15 cellular contexts compared by ENCODE assay signal in genomic region chr6:111746983-111747773, GRCh38.
DNase-seq lines count a peak whose midpoint lies in the region; ATAC-seq and TF ChIP-seq lines count a peak whose summit lies in the region.
"Had no signal": no experiment of that assay in that cellular context is flagged by ENCODE, and none has a peak within 500 bp of the region (broad histone marks: within the 10 kb centered on the region; RNA-seq: fewer than 3 reads in every experiment).

No MANE protein-coding gene starts in this region.

- H3K9me3 Mint-ChIP-seq in activated naive CD4-positive, alpha-beta T cell treated with anti-CD3 and anti-CD28 coated beads, Interleukin-2, amount 10 ng/mL, durations not matched to agents 7 days and 5 days = no peaks in the 10 kb centered on the region
- H3K9me3 Mint-ChIP-seq: HFFc6; stimulated activated naive B cell treated with anti-CD40 and anti-IgM and Interleukin-4, amounts not matched to agents 10 μg/mL and 1 μg/mL and 100 μg/mL, for 72 hours had no signal

- peaks cover 57% of the 10 kb centered on the region for H3K36me3 Mint-ChIP-seq in activated naive CD4-positive, alpha-beta T cell treated with anti-CD3 and anti-CD28 coated beads, Interleukin-2, amount 10 ng/mL, durations not matched to agents 7 days and 5 days

- H3K9me3 ChIP-seq in Peyer's patch (no peaks in the 10 kb centered on the region), esophagus squamous epithelium (no peaks in the 10 kb centered on the region)

- intact Hi-C loops in esophagus squamous epithelium (cut with DNase I) = no loop called here

- H3K36me3 ChIP-seq in Peyer's patch (no peaks in the 10 kb centered on the region), esophagus squamous epithelium (no peaks in the 10 kb centered on the region)

- H3K27me3 ChIP-seq in Peyer's patch (no peaks in the 10 kb centered on the region), esophagus squamous epithelium (no peaks in the 10 kb centered on the region)

- H3K27ac ChIP-seq in Peyer's patch (peak overlapping the region in 3 of 4 donors; percentile 15 to 50 (median 27)), esophagus squamous epithelium (peak overlapping the region in 3 of 4 donors; percentile 15 to 28 (median 25))

- WGBS in esophagus squamous epithelium, 2 donors = 57 to 67% methylated on average over 5 of the region's 5 CpGs

- H3K4me3 ChIP-seq in Peyer's patch = no peak overlapping the region
- H3K4me3 ChIP-seq in esophagus squamous epithelium = no peak overlapping the region
- H3K4me3 ChIP-seq: skin epidermis had no signal

- no peak for TF ChIP-seq CTCF in Peyer's patch (IDR thresholded peaks at IDR 0.05)
- TF ChIP-seq CTCF in esophagus squamous epithelium (IDR thresholded peaks at IDR 0.05) = no peak

- no peak overlapping the region for H3K4me3 Mint-ChIP-seq in activated naive CD4-positive, alpha-beta T cell treated with anti-CD3 and anti-CD28 coated beads, Interleukin-2, amount 10 ng/mL, durations not matched to agents 7 days and 5 days
- H3K4me3 Mint-ChIP-seq: HFFc6; stimulated activated naive B cell treated with anti-CD40 and anti-IgM and Interleukin-4, amounts not matched to agents 10 μg/mL and 1 μg/mL and 100 μg/mL, for 72 hours had no signal

- no peak for DNase-seq in activated naive CD4-positive, alpha-beta T cell treated with anti-CD3 and anti-CD28 coated beads, Interleukin-2, amount 10 ng/mL, durations not matched to agents 7 days and 5 days
- DNase-seq in activated naive CD4-positive, alpha-beta T cell (lab: John Stamatoyannopoulos, UW) = no peak
- no peak for DNase-seq in Peyer's patch
- DNase-seq in esophagus squamous epithelium (lab: John Stamatoyannopoulos, UW) = no peak
- no peak for DNase-seq in stimulated activated naive CD8-positive, alpha-beta T cell treated with anti-CD3 and anti-CD28 coated beads, Interleukin-15, Interleukin-2, amounts not matched to agents 100 U/mL and 50 U/mL, for 24 hours
- DNase-seq in stimulated activated CD8-positive, alpha-beta memory T cell treated with anti-CD3 and anti-CD28 coated beads, Interleukin-4, amount 100 ng/mL, for 48 hours = no peak
- no peak for DNase-seq in H4 (ENCODE audit: low spot score)
- no peak for DNase-seq in HPDE6-E6E7 (ENCODE audit: extremely low spot score)
- DNase-seq: amniotic stem cell; cerebellar nuclear complex; HFFc6; NCI-H2107; stimulated activated naive B cell treated with anti-CD40 and anti-IgM and Interleukin-4, amounts not matched to agents 10 μg/mL and 1 μg/mL and 100 μg/mL, for 72 hours had no signal

- H3K4me1 ChIP-seq in Peyer's patch (peaks cover 0 to 27% (median 0%) of the 10 kb centered on the region in 4 donors), esophagus squamous epithelium (peaks cover 0 to 52% (median 22%) of the 10 kb centered on the region in 3 donors)

- CTCF ChIA-PET in activated naive CD4-positive, alpha-beta T cell treated with anti-CD3 and anti-CD28 coated beads, Interleukin-2, amount 10 ng/mL, durations not matched to agents 7 days and 5 days (lab: Charles Lee) = interaction anchor here (0.5 to 0.6 kb wide), 2 partner anchors 97 to 262 kb away, joined by 3 read pairs; no protein-coding TSS in a partner anchor

- H3K27ac Mint-ChIP-seq in activated naive CD4-positive, alpha-beta T cell treated with anti-CD3 and anti-CD28 coated beads, Interleukin-2, amount 10 ng/mL, durations not matched to agents 7 days and 5 days = peak overlapping the region; percentile 6
- H3K27ac Mint-ChIP-seq: HFFc6; stimulated activated naive B cell treated with anti-CD40 and anti-IgM and Interleukin-4, amounts not matched to agents 10 μg/mL and 1 μg/mL and 100 μg/mL, for 72 hours had no signal

- peaks cover 74% of the 10 kb centered on the region for H3K4me1 Mint-ChIP-seq in activated naive CD4-positive, alpha-beta T cell treated with anti-CD3 and anti-CD28 coated beads, Interleukin-2, amount 10 ng/mL, durations not matched to agents 7 days and 5 days

- H3K27me3 Mint-ChIP-seq in activated naive CD4-positive, alpha-beta T cell treated with anti-CD3 and anti-CD28 coated beads, Interleukin-2, amount 10 ng/mL, durations not matched to agents 7 days and 5 days = no peaks in the 10 kb centered on the region
- H3K27me3 Mint-ChIP-seq: stimulated activated naive B cell treated with anti-CD40 and anti-IgM and Interleukin-4, amounts not matched to agents 10 μg/mL and 1 μg/mL and 100 μg/mL, for 72 hours had no signal

- peak; percentile 29 for ATAC-seq in stimulated activated naive CD8-positive, alpha-beta T cell treated with anti-CD3 and anti-CD28 coated beads, Interleukin-15, Interleukin-2, amounts not matched to agents 100 U/mL and 50 U/mL, for 24 hours
- ATAC-seq: Panc1; stimulated activated naive B cell treated with anti-CD40 and anti-IgM and Interleukin-4, amounts not matched to agents 10 μg/mL and 1 μg/mL and 100 μg/mL, for 72 hours had no signal

- TF ChIP-seq POLR2A in Peyer's patch (IDR thresholded peaks at IDR 0.05) (no peak), esophagus squamous epithelium (IDR thresholded peaks at IDR 0.05) (peak in 1 of 4 donors; percentile 6)
